16 cellular contexts compared by ENCODE assay signal in the genomic region with DNA sequence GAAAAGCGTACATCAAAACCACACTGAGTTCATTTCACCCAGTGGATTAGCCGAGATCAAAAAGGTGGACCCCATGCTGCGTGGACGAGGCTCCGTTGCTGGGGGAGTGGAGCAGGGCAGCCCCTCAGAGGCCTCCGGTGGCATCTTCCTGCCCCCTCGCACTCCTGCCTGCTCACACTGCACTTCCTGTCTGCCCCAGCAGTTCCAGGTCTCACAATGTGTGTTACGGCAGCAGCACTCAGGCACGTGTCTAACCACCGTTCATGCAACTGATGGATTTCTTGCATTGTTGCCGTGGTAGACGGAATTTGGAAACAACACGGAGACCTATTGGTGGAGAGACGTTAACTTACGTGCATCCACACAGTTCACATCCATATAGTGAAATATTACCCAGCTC.
"Had no signal": no experiment of that assay in that cellular context is flagged by ENCODE, and none has a peak within 500 bp of the region (broad histone marks: within the 10 kb centered on the region; RNA-seq: fewer than 3 reads in every experiment).

No MANE protein-coding gene starts in this region.

- DNase-seq: activated CD4-positive, alpha-beta T cell treated with anti-CD3 and anti-CD28 coated beads, Interleukin-2, amount 10 ng/mL, durations not matched to agents 24 days and 14 days; activated effector memory CD4-positive, alpha-beta T cell treated with anti-CD3 and anti-CD28 coated beads, Interleukin-2, amount 50 U/mL, for 16 hours; activated T-cell treated with anti-CD3 and anti-CD28 coated beads, Interleukin-2, amount 50 U/mL, for 1 hour; aorta; esophagus squamous epithelium; left ventricle myocardium superior; mesenchymal stem cell; natural killer cell; nucleus accumbens; stimulated activated naive B cell treated with anti-CD40 and anti-IgM and Interleukin-4, amounts not matched to agents 10 μg/mL and 1 μg/mL and 100 μg/mL, for 72 hours; substantia nigra; T-helper 2 cell; transverse colon had no signal

- H3K9me3 ChIP-seq: esophagus squamous epithelium, transverse colon had no signal

- H3K27me3 ChIP-seq: esophagus squamous epithelium, transverse colon had no signal

- H3K4me3 ChIP-seq: esophagus squamous epithelium, transverse colon had no signal

- H3K9me3 Mint-ChIP-seq: activated CD4-positive, alpha-beta T cell treated with anti-CD3 and anti-CD28 coated beads, Interleukin-2, amount 10 ng/mL, durations not matched to agents 24 days and 14 days; natural killer cell; stimulated activated naive B cell treated with anti-CD40 and anti-IgM and Interleukin-4, amounts not matched to agents 10 μg/mL and 1 μg/mL and 100 μg/mL, for 72 hours; WTC11 had no signal

- H3K27me3 Mint-ChIP-seq: stimulated activated naive B cell treated with anti-CD40 and anti-IgM and Interleukin-4, amounts not matched to agents 10 μg/mL and 1 μg/mL and 100 μg/mL, for 72 hours had no signal

- FAIRE-seq: bronchial epithelial cell, TTC549 had no signal

- H3K4me1 ChIP-seq: esophagus squamous epithelium, transverse colon had no signal

- H3K4me3 Mint-ChIP-seq: activated CD4-positive, alpha-beta T cell treated with anti-CD3 and anti-CD28 coated beads, Interleukin-2, amount 10 ng/mL, durations not matched to agents 24 days and 14 days; natural killer cell; stimulated activated naive B cell treated with anti-CD40 and anti-IgM and Interleukin-4, amounts not matched to agents 10 μg/mL and 1 μg/mL and 100 μg/mL, for 72 hours; WTC11 had no signal

- ATAC-seq: left ventricle myocardium superior; natural killer cell; stimulated activated naive B cell treated with anti-CD40 and anti-IgM and Interleukin-4, amounts not matched to agents 10 μg/mL and 1 μg/mL and 100 μg/mL, for 72 hours; WTC11 had no signal

- H3K4me1 Mint-ChIP-seq: activated CD4-positive, alpha-beta T cell treated with anti-CD3 and anti-CD28 coated beads, Interleukin-2, amount 10 ng/mL, durations not matched to agents 24 days and 14 days; natural killer cell had no signal

- H3K27ac ChIP-seq: esophagus squamous epithelium, transverse colon had no signal

- H3K27ac Mint-ChIP-seq: activated CD4-positive, alpha-beta T cell treated with anti-CD3 and anti-CD28 coated beads, Interleukin-2, amount 10 ng/mL, durations not matched to agents 24 days and 14 days; stimulated activated naive B cell treated with anti-CD40 and anti-IgM and Interleukin-4, amounts not matched to agents 10 μg/mL and 1 μg/mL and 100 μg/mL, for 72 hours; WTC11 had no signal
